In genomic region chr6:37024665-37025337, GRCh38 we compare ENCODE assay signal across 10 cellular contexts. TPM values are rescaled to one million over a fixed set of nuclear protein-coding genes. Genes with fewer than 3 reads are reported as not detected.
DNase-seq lines count a peak whose midpoint lies in the region; ATAC-seq and TF ChIP-seq lines count a peak whose summit lies in the region.
"Had no signal": no experiment of that assay in that cellular context is flagged by ENCODE, and none has a peak within 500 bp of the region (broad histone marks: within the 10 kb centered on the region; RNA-seq: fewer than 3 reads in every experiment).

No MANE protein-coding gene starts in this region.

- ATAC-seq in Right ventricle myocardium superior (ENCODE audit: poor library complexity) (no peak), HG03439 (IDR thresholded peaks at IDR 0.05; ENCODE audit: unreplicated experiment) (no peak), GM18858 (IDR thresholded peaks at IDR 0.05; ENCODE audit: unreplicated experiment) (no peak)

- no peaks in the 10 kb centered on the region for H3K27me3 ChIP-seq in stomach

- no peaks in the 10 kb centered on the region for H3K36me3 ChIP-seq in stomach

- WGBS in stomach, 5 donors, result 58 to 65% (median 63%) methylated on average over 15 of the region's 15 CpGs

- peaks cover 0 to 40% (median 6%) of the 10 kb centered on the region in 4 donors for H3K4me1 ChIP-seq in stomach

- no peak overlapping the region for H3K27ac ChIP-seq in stomach

- peak; percentile 24 for DNase-seq in NCI-H2196 (lab: John Stamatoyannopoulos, UW; ENCODE audit: unreplicated experiment)
- DNase-seq in NCI-H2196 treated with DMSO at 0.1 percent for 48 hours (lab: John Stamatoyannopoulos, UW; ENCODE audit: unreplicated experiment), result no peak
- DNase-seq in activated CD4-positive, alpha-beta T cell treated with anti-CD3 and anti-CD28 coated beads, Interleukin-2, amount 50 U/mL, for 48 hours, result peak; percentile 70 to 80
- DNase-seq in glomerular visceral epithelial cell (ENCODE audit: extremely low spot score), result peak; percentile 74
- DNase-seq in stomach, result peak; percentile 47
- DNase-seq in Right ventricle myocardium superior, result no peak
- DNase-seq: dermis blood vessel endothelial cell, NCI-H524 had no signal

- TF ChIP-seq EP300 in stomach (IDR thresholded peaks at IDR 0.05), result no peak

- intact Hi-C loops in stomach (cut with DNase I; ENCODE audit: low total_unique reads), result no loop called here
- intact Hi-C loops in Right ventricle myocardium superior (cut with DNase I), result no loop called here

- no peak for TF ChIP-seq CTCF in stomach (IDR thresholded peaks at IDR 0.05)

- H3K4me3 ChIP-seq in stomach, result no peak overlapping the region

- no peaks in the 10 kb centered on the region for H3K9me3 ChIP-seq in stomach

- TF ChIP-seq POLR2A in stomach (IDR thresholded peaks at IDR 0.05), result no peak

RNA-seq across cellular contexts. Expression of gene FGD2, which starts 19.3 kb away (rescaled TPM):
- total RNA-seq in stomach (10 to 100 TPM in 2 of 5 donors, 1 to 10 TPM in 3; 2.6 to 34.5 (median 7.3) TPM), Right ventricle myocardium superior (5.7 TPM)
- 1 to 10 TPM; 2.7 to 3.5 (median 3.1) TPM for polyA plus RNA-seq in stomach
- total RNA-seq: dermis blood vessel endothelial cell had no signal

RNA-seq across cellular contexts. Expression of gene MTCH1, which starts 38.8 kb away (rescaled TPM):
- 100 to 1,000 TPM; 123 to 202 (median 189) TPM for total RNA-seq in stomach
- polyA plus RNA-seq in stomach, result 100 to 1,000 TPM; 110 to 172 (median 122) TPM
- 205 TPM for total RNA-seq in Right ventricle myocardium superior

Comparison
In these comparisons a context has a peak if more than half of its experiments do, and no peak if none do; other contexts are left out.
1. DNase-seq: peak in NCI-H2196 (single experiment), activated CD4-positive, alpha-beta T cell treated with anti-CD3 and anti-CD28 coated beads, Interleukin-2, amount 50 U/mL, for 48 hours (2 of 2), glomerular visceral epithelial cell (single experiment) and stomach (single experiment); none in NCI-H2196 treated with DMSO at 0.1 percent for 48 hours (single experiment) and Right ventricle myocardium superior (single experiment).